In the genomic region with DNA sequence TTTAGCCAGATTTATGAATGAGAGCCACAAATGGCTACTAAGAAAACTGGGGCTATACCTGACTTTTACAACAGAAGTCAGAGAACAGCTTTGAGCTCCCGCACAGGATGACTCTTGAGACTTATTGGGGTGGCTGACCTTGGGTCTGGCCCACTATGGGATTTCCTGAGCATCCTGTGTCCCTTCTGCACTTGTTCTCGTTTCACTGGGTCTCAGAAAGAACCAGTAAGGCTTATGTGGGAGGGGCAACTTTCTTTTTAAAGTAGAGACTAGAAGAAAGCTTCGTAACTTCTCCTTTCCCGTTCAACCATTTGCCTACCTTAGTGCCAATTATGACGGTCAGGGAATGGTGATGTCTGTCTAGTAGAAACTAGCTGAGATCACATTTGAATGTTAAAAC, we compare ENCODE assay signal across 15 cellular contexts. TPM values are rescaled to one million over a fixed set of nuclear protein-coding genes. Genes with fewer than 3 reads are reported as not detected.
DNase-seq lines count a peak whose midpoint lies in the region; ATAC-seq and TF ChIP-seq lines count a peak whose summit lies in the region.
"Had no signal": no experiment of that assay in that cellular context is flagged by ENCODE, and none has a peak within 500 bp of the region (broad histone marks: within the 10 kb centered on the region; RNA-seq: fewer than 3 reads in every experiment).

No MANE protein-coding gene starts in this region.

- TF ChIP-seq POLR2A in spleen (IDR thresholded peaks at IDR 0.05), result no peak

- 49 to 66% (median 52%) methylated on average over 5 of the region's 5 CpGs for WGBS in spleen, 5 donors

- peaks cover 2% of the 10 kb centered on the region; the same call in 1 of the 2 replicates for H3K9me3 ChIP-seq in NT2/D1 (ENCODE audit: insufficient read depth, low read length)
- H3K9me3 ChIP-seq in spleen, result peaks cover 0 to 7% (median under 1%) of the 10 kb centered on the region in 8 donors

- H3K27me3 ChIP-seq in NT2/D1 (ENCODE audit: insufficient read depth, insufficient read length), result no peaks in the 10 kb centered on the region
- no peaks in the 10 kb centered on the region for H3K27me3 ChIP-seq in spleen (replicated peaks in 1 of 7)
- no peaks in the 10 kb centered on the region for H3K27me3 ChIP-seq in foreskin keratinocyte

- DNase-seq in GM12865 (ENCODE audit: low read depth), result peak; percentile 83
- no peak for DNase-seq in NT2/D1 (ENCODE audit: low read depth, low spot score)
- DNase-seq in epithelial cell of prostate (ENCODE audit: low read depth, low spot score), result no peak
- DNase-seq in spleen, result no peak
- no peak for DNase-seq in NCI-H524 (lab: John Stamatoyannopoulos, UW)
- DNase-seq in activated CD8-positive, alpha-beta T cell treated with anti-CD3 and anti-CD28 coated beads, Interleukin-2, amount 10 ng/mL, durations not matched to agents 7 days and 5 days, result no peak
- DNase-seq in foreskin keratinocyte, result no peak
- DNase-seq: CD8-positive, alpha-beta memory T cell; NCI-H1694 treated with DMSO at 0.1 percent for 48 hours; nucleus accumbens had no signal

- ATAC-seq in activated CD8-positive, alpha-beta T cell treated with anti-CD3 and anti-CD28 coated beads, Interleukin-2, amount 10 ng/mL, durations not matched to agents 7 days and 5 days, result no peak
- ATAC-seq in foreskin keratinocyte, result no peak
- ATAC-seq in HG02852 (IDR thresholded peaks at IDR 0.05; ENCODE audit: unreplicated experiment), result no peak
- ATAC-seq: activated naive CD4-positive, alpha-beta T cell treated with anti-CD3 and anti-CD28 coated beads, Interleukin-2, amount 50 U/mL, for 72 hours had no signal

- H3K9ac ChIP-seq in NT2/D1 (ENCODE audit: insufficient read length, low read depth), result peak overlapping the region; percentile 29

- no peak overlapping the region for H3K27ac Mint-ChIP-seq in activated CD8-positive, alpha-beta T cell treated with anti-CD3 and anti-CD28 coated beads, Interleukin-2, amount 10 ng/mL, durations not matched to agents 7 days and 5 days
- H3K27ac Mint-ChIP-seq: activated naive CD4-positive, alpha-beta T cell treated with anti-CD3 and anti-CD28 coated beads, Interleukin-2, amount 50 U/mL, for 72 hours had no signal

- TF ChIP-seq CTCF in GM12865 (IDR thresholded peaks at IDR 0.05; ENCODE audit: insufficient read depth, low read depth, low read length, missing control alignments) (no peak), spleen (IDR thresholded peaks at IDR 0.05 in 8 of 11, conservative IDR thresholded peaks at IDR 0.05 in 3 of 11) (no peak), foreskin keratinocyte (conservative IDR thresholded peaks at IDR 0.05) (no peak)

- H3K4me1 ChIP-seq in NT2/D1 (ENCODE audit: insufficient read depth, insufficient read length) (peaks cover 7% of the 10 kb centered on the region), spleen (peaks cover 19 to 47% (median 43%) of the 10 kb centered on the region in 6 donors), foreskin keratinocyte (peaks cover 37% of the 10 kb centered on the region)

- POLR2A ChIA-PET in activated CD8-positive, alpha-beta T cell treated with anti-CD3 and anti-CD28 coated beads, Interleukin-2, amount 10 ng/mL, durations not matched to agents 7 days and 5 days (lab: Charles Lee), result no interaction called here

- CTCF ChIA-PET in activated CD8-positive, alpha-beta T cell treated with anti-CD3 and anti-CD28 coated beads, Interleukin-2, amount 10 ng/mL, durations not matched to agents 7 days and 5 days (lab: Charles Lee), result interaction anchor here (1.1 to 5.6 kb wide), 5 partner anchors 12 to 38 kb away, joined by 3 to 56 read pairs (median 4); no protein-coding TSS in a partner anchor

- peak overlapping the region; percentile 92 for H3K27ac ChIP-seq in epithelial cell of prostate
- peak overlapping the region in 7 of 8 donors; percentile 0 to 88 (median 47) for H3K27ac ChIP-seq in spleen
- H3K27ac ChIP-seq in foreskin keratinocyte, result no peak overlapping the region

- H3K27me3 Mint-ChIP-seq in activated CD8-positive, alpha-beta T cell treated with anti-CD3 and anti-CD28 coated beads, Interleukin-2, amount 10 ng/mL, durations not matched to agents 7 days and 5 days (ENCODE audit: low read depth), result no peaks in the 10 kb centered on the region
- H3K27me3 Mint-ChIP-seq: CD8-positive, alpha-beta memory T cell had no signal

- intact Hi-C loops in spleen (cut with DNase I; ENCODE audit: low total_unique reads), result no loop called here

- H3K36me3 Mint-ChIP-seq in activated CD8-positive, alpha-beta T cell treated with anti-CD3 and anti-CD28 coated beads, Interleukin-2, amount 10 ng/mL, durations not matched to agents 7 days and 5 days (ENCODE audit: low read depth), result peaks cover 2% of the 10 kb centered on the region
- H3K36me3 Mint-ChIP-seq: activated naive CD4-positive, alpha-beta T cell treated with anti-CD3 and anti-CD28 coated beads, Interleukin-2, amount 50 U/mL, for 72 hours; CD8-positive, alpha-beta memory T cell had no signal

- H3K4me3 ChIP-seq in GM12865 (ENCODE audit: low read depth, low read length) (peak overlapping the region; percentile 23; the same call in 1 of the 2 replicates), NT2/D1 (ENCODE audit: insufficient read length, low read depth) (no peak overlapping the region), spleen (no peak overlapping the region)

- H3K4me3 Mint-ChIP-seq in activated CD8-positive, alpha-beta T cell treated with anti-CD3 and anti-CD28 coated beads, Interleukin-2, amount 10 ng/mL, durations not matched to agents 7 days and 5 days, result no peak overlapping the region
- H3K4me3 Mint-ChIP-seq: CD8-positive, alpha-beta memory T cell had no signal

- H3K9me3 Mint-ChIP-seq in activated CD8-positive, alpha-beta T cell treated with anti-CD3 and anti-CD28 coated beads, Interleukin-2, amount 10 ng/mL, durations not matched to agents 7 days and 5 days (ENCODE audit: insufficient read depth), result peaks cover under 1% of the 10 kb centered on the region
- H3K9me3 Mint-ChIP-seq: activated naive CD4-positive, alpha-beta T cell treated with anti-CD3 and anti-CD28 coated beads, Interleukin-2, amount 50 U/mL, for 72 hours had no signal

- H3K36me3 ChIP-seq in NT2/D1 (ENCODE audit: insufficient read depth, insufficient read length, low read length), result no peaks in the 10 kb centered on the region
- H3K36me3 ChIP-seq in spleen, result no peaks in the 10 kb centered on the region

- H3K4me1 Mint-ChIP-seq in activated CD8-positive, alpha-beta T cell treated with anti-CD3 and anti-CD28 coated beads, Interleukin-2, amount 10 ng/mL, durations not matched to agents 7 days and 5 days (ENCODE audit: low read depth), result peaks cover 37% of the 10 kb centered on the region

RNA-seq across cellular contexts. Expression of a gene that starts 59.5 kb away (rescaled TPM):
- not detected for total RNA-seq in spleen
- not detected for polyA plus RNA-seq in spleen
- not detected for total RNA-seq in activated CD8-positive, alpha-beta T cell treated with anti-CD3 and anti-CD28 coated beads, Interleukin-2, amount 10 ng/mL, durations not matched to agents 7 days and 5 days
- not detected in 2 replicates for total RNA-seq in foreskin keratinocyte
- polyA plus RNA-seq in foreskin keratinocyte, result not detected in 2 replicates
- total RNA-seq: activated CD8-positive, alpha-beta memory T cell treated with anti-CD3 and anti-CD28 coated beads for 36 hours; activated naive CD4-positive, alpha-beta T cell treated with anti-CD3 and anti-CD28 coated beads, Interleukin-2, amount 50 U/mL, for 72 hours; CD8-positive, alpha-beta memory T cell; fibroblast of villous mesenchyme; T-helper 1 cell treated with Interleukin-12 subunit alpha and Interleukin-12 subunit beta and Interleukin-4 antibody, amounts not matched to agents 30 ng/mL and 1 ng/mL, for 36 hours had no signal
- polyA plus RNA-seq: CD8-positive, alpha-beta memory T cell had no signal
